Comparison of ENCODE assay signal across 1 cellular context in genomic region chr7:158849553-158850389, GRCh38.
TF ChIP-seq lines count a peak whose summit lies in the region.

No MANE protein-coding gene starts in this region.

TF ChIP-seq in K562, 482 proteins besides CTCF, POLR2A, EP300 and RAD21:
- TF ChIP-seq ELK1 (CRISPR knock-in tag; IDR thresholded peaks at IDR 0.05) (no peak), ZBTB12 (CRISPR knock-in tag; IDR thresholded peaks at IDR 0.05) (no peak), TRIM24 (IDR thresholded peaks at IDR 0.05) (peak in 1 of 2 experiments; percentile 22; a peak in 1 of 4 replicates), TRIM28 (IDR thresholded peaks at IDR 0.05) (peak; percentile 75), DPF2 (IDR thresholded peaks at IDR 0.05) (no peak), SPI1 (IDR thresholded peaks at IDR 0.05; ENCODE audit: borderline replicate concordance, low read depth, low read length) (0 out of 2 replicates have a peak, but pooled peaks have one; percentile 16), ZNF695 (CRISPR knock-in tag; IDR thresholded peaks at IDR 0.05) (no peak), E2F6 (IDR thresholded peaks at IDR 0.05; ENCODE audit: borderline replicate concordance in 1 of 2, extremely low read depth in 1 of 2, insufficient read depth in 1 of 2, insufficient read length in 1 of 2, low read depth in 1 of 2, low read length in 1 of 2, poor library complexity in 1 of 2, severe bottlenecking in 1 of 2) (no peak), CBX5 (IDR thresholded peaks at IDR 0.05; ENCODE audit: borderline replicate concordance, low read depth) (peak; percentile 71; the same call in 1 of the 2 replicates)
